16 cellular contexts compared by ENCODE assay signal in genomic region chr17:81012574-81013447, GRCh38. TPM values are rescaled to one million over a fixed set of nuclear protein-coding genes. Genes with fewer than 3 reads are reported as not detected.
DNase-seq lines count a peak whose midpoint lies in the region; ATAC-seq and TF ChIP-seq lines count a peak whose summit lies in the region.
"Had no signal": no experiment of that assay in that cellular context is flagged by ENCODE, and none has a peak within 500 bp of the region (broad histone marks: within the 10 kb centered on the region; RNA-seq: fewer than 3 reads in every experiment).

No MANE protein-coding gene starts in this region.

- no peak overlapping the region for H3K27ac Mint-ChIP-seq in neural progenitor cell

- H2AFZ ChIP-seq in neural progenitor cell (replicated peaks) = no peak overlapping the region

- 90% methylated on average over 13 of the region's 13 CpGs for WGBS in right cardiac atrium

- H4K20me1 ChIP-seq in neural progenitor cell (ENCODE audit: low read depth) = no peaks in the 10 kb centered on the region

- H3K27me3 ChIP-seq in right cardiac atrium (ENCODE audit: control insufficient read depth, insufficient read depth) (no peaks in the 10 kb centered on the region), NT2/D1 (ENCODE audit: insufficient read depth, insufficient read length) (no peaks in the 10 kb centered on the region), neural progenitor cell (peaks cover 5% of the 10 kb centered on the region)

- ATAC-seq in right cardiac atrium (peak in 1 of 2 donors; percentile 13), Right ventricle myocardium superior (ENCODE audit: poor library complexity) (no peak), GM18873 (IDR thresholded peaks at IDR 0.05; ENCODE audit: low FRiP score, unreplicated experiment) (no peak), GM21576 (IDR thresholded peaks at IDR 0.05; ENCODE audit: unreplicated experiment) (no peak)
- ATAC-seq: HCT116 had no signal

- no peaks in the 10 kb centered on the region for H3K4me1 ChIP-seq in right cardiac atrium (ENCODE audit: control insufficient read depth, insufficient read depth, low read length)
- H3K4me1 ChIP-seq in NT2/D1 (ENCODE audit: insufficient read depth, insufficient read length) = peaks cover 13% of the 10 kb centered on the region
- H3K4me1 ChIP-seq in neural progenitor cell = peaks cover 2% of the 10 kb centered on the region

- H3K9me3 Mint-ChIP-seq in neural progenitor cell = peaks cover 28% of the 10 kb centered on the region

- H3K4me2 ChIP-seq in neural progenitor cell = no peak overlapping the region
- H3K4me2 ChIP-seq: KMS-11 had no signal

- H3K36me3 ChIP-seq in NT2/D1 (ENCODE audit: insufficient read depth, insufficient read length, low read length) (no peaks in the 10 kb centered on the region), neural progenitor cell (no peaks in the 10 kb centered on the region)

- H3K27me3 Mint-ChIP-seq in neural progenitor cell (ENCODE audit: insufficient read depth, low read depth) = peaks cover 3% of the 10 kb centered on the region

- peaks cover 3% of the 10 kb centered on the region for H3K36me3 Mint-ChIP-seq in neural progenitor cell

- H3K4me1 Mint-ChIP-seq in neural progenitor cell = peaks cover 22% of the 10 kb centered on the region

- H3F3A ChIP-seq in neural progenitor cell (ENCODE audit: low read depth) = peaks cover 12% of the 10 kb centered on the region

- peak overlapping the region; percentile 34 for H3K4me3 Mint-ChIP-seq in neural progenitor cell

- H3K27ac ChIP-seq in right cardiac atrium (ENCODE audit: low read length) (no peak overlapping the region), neural progenitor cell (no peak overlapping the region)
- H3K27ac ChIP-seq: KMS-11 had no signal

- no peak overlapping the region for H3K4me3 ChIP-seq in right cardiac atrium (ENCODE audit: low read length)
- no peak overlapping the region for H3K4me3 ChIP-seq in NT2/D1 (ENCODE audit: insufficient read length, low read depth)
- no peak overlapping the region for H3K4me3 ChIP-seq in neural progenitor cell

- no peak for TF ChIP-seq CTCF in neural progenitor cell (IDR thresholded peaks at IDR 0.05)

- H3K9ac ChIP-seq in NT2/D1 (ENCODE audit: insufficient read length, low read depth) = peak overlapping the region; percentile 11
- no peak overlapping the region for H3K9ac ChIP-seq in neural progenitor cell
- H3K9ac ChIP-seq: KMS-11 had no signal

- intact Hi-C loops in right cardiac atrium (cut with DNase I) (no loop called here), Right ventricle myocardium superior (cut with DNase I) (no loop called here)

- no peaks in the 10 kb centered on the region for H3K79me2 ChIP-seq in neural progenitor cell (ENCODE audit: low read depth)

- H3K9me3 ChIP-seq in right cardiac atrium (ENCODE audit: control insufficient read depth, low read length) (no peaks in the 10 kb centered on the region), NT2/D1 (ENCODE audit: insufficient read depth, low read length) (peaks cover 32% of the 10 kb centered on the region), neural progenitor cell (ENCODE audit: low read depth) (peaks cover 8% of the 10 kb centered on the region)

- DNase-seq in right cardiac atrium (peak in 2 of 3 donors; percentile 23 to 29), Right ventricle myocardium superior (no peak), NT2/D1 (ENCODE audit: low read depth, low spot score) (no peak), neural progenitor cell (ENCODE audit: low spot score) (no peak), HCEC 1CT (no peak)
- DNase-seq: C1 segment of cervical spinal cord, MV-4-11, NCI-H187, NCI-H2107, NCI-H524, NCI-H82, RPMI8226 had no signal

RNA-seq across cellular contexts. Expression of gene CHMP6, which starts 21.2 kb away (rescaled TPM):
- total RNA-seq in right cardiac atrium (10 to 100 TPM; 18.4 to 22.5 (median 19.7) TPM), Right ventricle myocardium superior (13.6 TPM), neural progenitor cell (ENCODE audit: low replicate concordance) (11.5 and 20.9 TPM in 2 replicates)
- polyA plus RNA-seq in right cardiac atrium = 24.6 TPM

RNA-seq across cellular contexts. Expression of gene BAIAP2, which starts 22.1 kb away (rescaled TPM):
- total RNA-seq in right cardiac atrium (10 to 100 TPM; 20.5 to 39.5 (median 33.8) TPM), Right ventricle myocardium superior (34.7 TPM), neural progenitor cell (ENCODE audit: low replicate concordance) (15.6 and 16.1 TPM in 2 replicates)
- 31.8 TPM for polyA plus RNA-seq in right cardiac atrium

Comparison
In these comparisons a context has a peak if more than half of its experiments do, and no peak if none do; other contexts are left out.
1. DNase-seq: peak in right cardiac atrium (2 of 3); none in Right ventricle myocardium superior (single experiment), NT2/D1 (single experiment), neural progenitor cell (single experiment) and HCEC 1CT (single experiment).